8 cellular contexts compared by ENCODE assay signal in genomic region chr1:54715493-54716298, GRCh38. TPM values are rescaled to one million over a fixed set of nuclear protein-coding genes. Genes with fewer than 3 reads are reported as not detected.
A peak's percentile ranks its signal among the peaks of the same experiment; 100 is the strongest.
DNase-seq lines count a peak whose midpoint lies in the region; ATAC-seq, FAIRE-seq and TF ChIP-seq lines count a peak whose summit lies in the region.

TTC4 (plus strand) TSS chr1:54715861; CDS start chr1:54715909, 48 bp downstream.

- DNase-seq in NCI-H2196 (lab: John Stamatoyannopoulos, UW; ENCODE audit: unreplicated experiment) (peak; percentile 85), WTC11 (ENCODE audit: low spot score) (peak; percentile 85), bronchial epithelial cell (ENCODE audit: low read depth) (peak; percentile 48), immature natural killer cell (peak; percentile 79 to 84 (median 82)), smooth muscle cell of the brain vasculature (ENCODE audit: low read depth, low spot score) (peak; percentile 59)

- peak within 1 kb of the TSS; percentile 84 for H3K27ac Mint-ChIP-seq in WTC11
- H3K27ac Mint-ChIP-seq in immature natural killer cell, result peak within 1 kb of the TSS; percentile 80 to 91 (median 88)

- peaks cover 32% of the 10 kb centered on the region for H3K79me2 ChIP-seq in ACC112 (ENCODE audit: control insufficient read depth, insufficient read depth, low read length, unreplicated experiment)

- H3K4me1 ChIP-seq in ACC112 (ENCODE audit: control insufficient read depth, insufficient read depth, low read length, unreplicated experiment), result peaks cover 16% of the 10 kb centered on the region

- H3K27me3 ChIP-seq in ACC112 (ENCODE audit: insufficient read depth, low read length) (peaks cover 9% of the 10 kb centered on the region), bronchial epithelial cell (ENCODE audit: control insufficient read depth, insufficient read depth, low read length) (no peaks in the 10 kb centered on the region)

- FAIRE-seq in bronchial epithelial cell (lab: Jason Lieb, UNC), result no peak

- POLR2A ChIA-PET in WTC11 (lab: Charles Lee), result no interaction called here

- peak within 1 kb of the TSS; percentile 88 for H3K4me3 ChIP-seq in ACC112 (ENCODE audit: low read depth, low read length)
- H3K4me3 ChIP-seq in bronchial epithelial cell (ENCODE audit: low read depth, low read length), result peak within 1 kb of the TSS; percentile 96

- H3K4me1 Mint-ChIP-seq in WTC11, result peaks cover 14% of the 10 kb centered on the region
- H3K4me1 Mint-ChIP-seq in immature natural killer cell, result peaks cover 26 to 36% of the 10 kb centered on the region in 2 donors

- H3K4me3 Mint-ChIP-seq in WTC11 (peak within 1 kb of the TSS; percentile 92), immature natural killer cell (peak within 1 kb of the TSS; percentile 87 to 91 (median 88))

- H3K27me3 Mint-ChIP-seq in WTC11 (ENCODE audit: low read depth), result peaks cover 22% of the 10 kb centered on the region
- peaks cover 3 to 5% (median 4%) of the 10 kb centered on the region in 3 donors for H3K27me3 Mint-ChIP-seq in immature natural killer cell (ENCODE audit: low read depth in 3 of 3)

- H2AFZ ChIP-seq in ACC112 (ENCODE audit: low read length, unreplicated experiment), result peak within 1 kb of the TSS; percentile 97

- H3K27ac ChIP-seq in ACC112 (ENCODE audit: low read depth, low read length), result peak within 1 kb of the TSS; percentile 84

- ATAC-seq in GM18867 (IDR thresholded peaks at IDR 0.05; ENCODE audit: unreplicated experiment), result peak; percentile 97
- peak; percentile 81 for ATAC-seq in HG03097 (IDR thresholded peaks at IDR 0.05; ENCODE audit: low FRiP score, unreplicated experiment)
- peak; percentile 96 for ATAC-seq in WTC11

- TF ChIP-seq CTCF in WTC11 (IDR thresholded peaks at IDR 0.05), result no peak
- peak; percentile 2 for TF ChIP-seq CTCF in bronchial epithelial cell (IDR thresholded peaks at IDR 0.05; ENCODE audit: insufficient read depth, low read length, severe bottlenecking)

- CTCF ChIA-PET in WTC11 (lab: Charles Lee), result interaction anchor here (1.1 to 2.7 kb wide), 3 partner anchors 76 to 86 kb away, joined by 5 to 10 read pairs (median 8); partner anchors contain the start of gene TTC22

- H3K36me3 Mint-ChIP-seq in WTC11, result peaks cover 19% of the 10 kb centered on the region
- peaks cover 0 to 12% (median 7%) of the 10 kb centered on the region in 3 donors for H3K36me3 Mint-ChIP-seq in immature natural killer cell

- H3K36me3 ChIP-seq in ACC112 (ENCODE audit: insufficient read depth, low read length) (peaks cover 20% of the 10 kb centered on the region), bronchial epithelial cell (ENCODE audit: control insufficient read depth, insufficient read depth, low read length) (peaks cover 10% of the 10 kb centered on the region)

- no peaks in the 10 kb centered on the region for H3K9me3 Mint-ChIP-seq in WTC11
- no peaks in the 10 kb centered on the region for H3K9me3 Mint-ChIP-seq in immature natural killer cell

TF ChIP-seq in WTC11, 78 proteins besides CTCF, POLR2A, EP300 and RAD21 (continues in another document):
- TF ChIP-seq HMGA2 (CRISPR knock-in tag; IDR thresholded peaks at IDR 0.05), result no peak
- peak; percentile 85 for TF ChIP-seq ZBTB43 (CRISPR knock-in tag; IDR thresholded peaks at IDR 0.05)
- peak; percentile 49; the same call in 1 of the 2 replicates for TF ChIP-seq ARID4B (CRISPR knock-in tag; IDR thresholded peaks at IDR 0.05; ENCODE audit: borderline replicate concordance)
- peak; percentile 82 for TF ChIP-seq GABPB1 (CRISPR knock-in tag; IDR thresholded peaks at IDR 0.05)
- no peak for TF ChIP-seq ZNF121 (CRISPR knock-in tag; IDR thresholded peaks at IDR 0.05)
- peak; percentile 88 for TF ChIP-seq FOXP1 (CRISPR knock-in tag; IDR thresholded peaks at IDR 0.05; ENCODE audit: borderline replicate concordance)
- peak; percentile 86; the same call in 1 of the 2 replicates for TF ChIP-seq TEAD1 (CRISPR knock-in tag; IDR thresholded peaks at IDR 0.05)
- peak; percentile 53 for TF ChIP-seq USF1 (CRISPR knock-in tag; IDR thresholded peaks at IDR 0.05)
- TF ChIP-seq SP1 (CRISPR knock-in tag; conservative IDR thresholded peaks at IDR 0.05), result peak; percentile 100
- no peak for TF ChIP-seq TCF7 (CRISPR knock-in tag; IDR thresholded peaks at IDR 0.05; ENCODE audit: low read depth)
- no peak for TF ChIP-seq TEAD4 (CRISPR knock-in tag; IDR thresholded peaks at IDR 0.05)
- peak; percentile 85 for TF ChIP-seq ETV6 (CRISPR knock-in tag; IDR thresholded peaks at IDR 0.05)
- TF ChIP-seq MYBL2 (CRISPR knock-in tag; IDR thresholded peaks at IDR 0.05), result peak; percentile 75; the same call in 1 of the 2 replicates
- peak; percentile 69; the same call in 1 of the 2 replicates for TF ChIP-seq ZBTB21 (CRISPR knock-in tag; IDR thresholded peaks at IDR 0.05; ENCODE audit: borderline replicate concordance)
- TF ChIP-seq FOXK1 (CRISPR knock-in tag; IDR thresholded peaks at IDR 0.05), result peak; percentile 85
- TF ChIP-seq PRDM15 (CRISPR knock-in tag; IDR thresholded peaks at IDR 0.05), result peak; percentile 47; the same call in 1 of the 2 replicates

RNA-seq across cellular contexts. Expression of gene TTC4, which starts in this region (rescaled TPM):
- total RNA-seq in WTC11 (2021) (18.8 to 21.6 TPM (median 21.4 TPM) in 3 replicates), bronchial epithelial cell (29.4 and 30.8 TPM in 2 replicates)
- 10 to 100 TPM; 14.3 to 22.6 (median 20.7) TPM for polyA plus RNA-seq in immature natural killer cell

Comparison
In these comparisons a context has a peak if more than half of its experiments do, and no peak if none do; other contexts are left out.
1. Peak in every context shown above with its lines: DNase-seq, ATAC-seq, H3K4me3 ChIP-seq and H3K27ac ChIP-seq.